1 cellular context compared by ENCODE assay signal in the genomic region with DNA sequence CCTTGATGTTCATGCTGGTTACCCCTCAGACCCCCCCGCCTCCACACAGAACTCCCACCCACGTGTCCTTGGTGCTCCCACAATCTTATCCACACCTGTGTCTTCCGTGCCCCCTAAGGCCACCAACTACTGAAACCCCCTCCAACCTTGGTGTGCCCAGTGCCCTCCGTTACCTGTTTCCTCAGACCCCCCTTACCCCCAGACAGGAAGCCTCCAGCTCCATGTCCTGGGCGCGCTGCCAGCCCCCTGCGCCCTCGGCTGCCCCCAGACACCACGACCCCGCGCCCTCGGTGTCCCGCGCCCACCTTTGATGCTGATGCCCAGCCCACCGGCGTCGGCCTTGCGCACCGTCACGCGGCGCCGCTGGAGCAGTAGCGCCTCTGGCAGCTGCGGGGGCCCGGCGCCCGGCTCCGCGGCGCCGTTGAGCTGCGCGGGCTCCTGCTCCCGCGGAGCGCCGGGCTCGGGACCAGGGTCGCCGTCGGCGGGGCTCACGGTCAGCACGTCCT.
TF ChIP-seq lines count a peak whose summit lies in the region.

No MANE protein-coding gene starts in this region.

TF ChIP-seq in K562, 482 proteins besides CTCF, POLR2A, EP300 and RAD21:
- TF ChIP-seq ZNF146 (CRISPR knock-in tag; IDR thresholded peaks at IDR 0.05; ENCODE audit: unreplicated experiment): no peak
- no peak for TF ChIP-seq MCM7 (IDR thresholded peaks at IDR 0.05)
- TF ChIP-seq MCM5 (IDR thresholded peaks at IDR 0.05; ENCODE audit: low read depth): no peak
- no peak for TF ChIP-seq MED1 (CRISPR knock-in tag; IDR thresholded peaks at IDR 0.05; ENCODE audit: borderline replicate concordance)
- TF ChIP-seq EGR1 (conservative IDR thresholded peaks at IDR 0.05): peak; percentile 20; the same call in 1 of the 2 replicates
- TF ChIP-seq L3MBTL2 (IDR thresholded peaks at IDR 0.05): peak; percentile 74
- TF ChIP-seq ZNF57 (CRISPR knock-in tag; IDR thresholded peaks at IDR 0.05): no peak
- TF ChIP-seq CBFA2T2 (conservative IDR thresholded peaks at IDR 0.05): no peak
- TF ChIP-seq, protein P1, sequence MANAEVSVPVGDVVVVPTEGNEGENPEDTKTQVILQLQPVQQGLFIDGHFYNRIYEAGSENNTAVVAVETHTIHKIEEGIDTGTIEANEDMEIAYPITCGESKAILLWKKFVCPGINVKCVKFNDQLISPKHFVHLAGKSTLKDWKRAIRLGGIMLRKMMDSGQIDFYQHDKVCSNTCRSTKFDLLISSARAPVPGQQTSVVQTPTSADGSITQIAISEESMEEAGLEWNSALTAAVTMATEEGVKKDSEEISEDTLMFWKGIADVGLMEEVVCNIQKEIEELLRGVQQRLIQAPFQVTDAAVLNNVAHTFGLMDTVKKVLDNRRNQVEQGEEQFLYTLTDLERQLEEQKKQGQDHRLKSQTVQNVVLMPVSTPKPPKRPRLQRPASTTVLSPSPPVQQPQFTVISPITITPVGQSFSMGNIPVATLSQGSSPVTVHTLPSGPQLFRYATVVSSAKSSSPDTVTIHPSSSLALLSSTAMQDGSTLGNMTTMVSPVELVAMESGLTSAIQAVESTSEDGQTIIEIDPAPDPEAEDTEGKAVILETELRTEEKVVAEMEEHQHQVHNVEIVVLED (CRISPR knock-in tag; IDR thresholded peaks at IDR 0.05): no peak
- no peak for TF ChIP-seq U2AF1 (optimal IDR thresholded peaks at IDR 0.05; ENCODE audit: low read depth, low read length)
- peak in 1 of 2 experiments; percentile 47; a peak in 1 of 4 replicates for TF ChIP-seq HDAC1 (IDR thresholded peaks at IDR 0.05)
- peak; percentile 17; the same call in 1 of the 2 replicates for TF ChIP-seq NFIC (IDR thresholded peaks at IDR 0.05)
- no peak for TF ChIP-seq ZBED1 (IDR thresholded peaks at IDR 0.05)
- peak; percentile 33 for TF ChIP-seq SMAD4 (CRISPR knock-in tag; conservative IDR thresholded peaks at IDR 0.05)
- TF ChIP-seq, protein P2, sequence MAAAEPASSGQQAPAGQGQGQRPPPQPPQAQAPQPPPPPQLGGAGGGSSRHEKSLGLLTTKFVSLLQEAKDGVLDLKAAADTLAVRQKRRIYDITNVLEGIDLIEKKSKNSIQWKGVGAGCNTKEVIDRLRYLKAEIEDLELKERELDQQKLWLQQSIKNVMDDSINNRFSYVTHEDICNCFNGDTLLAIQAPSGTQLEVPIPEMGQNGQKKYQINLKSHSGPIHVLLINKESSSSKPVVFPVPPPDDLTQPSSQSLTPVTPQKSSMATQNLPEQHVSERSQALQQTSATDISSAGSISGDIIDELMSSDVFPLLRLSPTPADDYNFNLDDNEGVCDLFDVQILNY (CRISPR knock-in tag; IDR thresholded peaks at IDR 0.05): 0 out of 2 replicates have a peak, but pooled peaks have one; percentile 52
- TF ChIP-seq, protein P3, sequence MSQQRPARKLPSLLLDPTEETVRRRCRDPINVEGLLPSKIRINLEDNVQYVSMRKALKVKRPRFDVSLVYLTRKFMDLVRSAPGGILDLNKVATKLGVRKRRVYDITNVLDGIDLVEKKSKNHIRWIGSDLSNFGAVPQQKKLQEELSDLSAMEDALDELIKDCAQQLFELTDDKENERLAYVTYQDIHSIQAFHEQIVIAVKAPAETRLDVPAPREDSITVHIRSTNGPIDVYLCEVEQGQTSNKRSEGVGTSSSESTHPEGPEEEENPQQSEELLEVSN (IDR thresholded peaks at IDR 0.05; ENCODE audit: borderline replicate concordance in 1 of 2, extremely low read depth in 1 of 2, insufficient read depth in 1 of 2, insufficient read length in 1 of 2, low read depth in 1 of 2, low read length in 1 of 2, poor library complexity in 1 of 2, severe bottlenecking in 1 of 2): peak in 1 of 2 experiments; percentile 79
- TF ChIP-seq ZBTB7A (IDR thresholded peaks at IDR 0.05; ENCODE audit: borderline replicate concordance, control insufficient read depth, low read depth, low read length): peak; percentile 27; the same call in 1 of the 2 replicates
- peak; percentile 71 to 75; a peak in 3 of 4 replicates for TF ChIP-seq NRF1 (conservative IDR thresholded peaks at IDR 0.05 in 1 of 2, IDR thresholded peaks at IDR 0.05 in 1 of 2)
- TF ChIP-seq TOE1 (IDR thresholded peaks at IDR 0.05; ENCODE audit: borderline replicate concordance): no peak
- TF ChIP-seq TOE1 (CRISPR knock-in tag; IDR thresholded peaks at IDR 0.05; ENCODE audit: borderline replicate concordance, low read depth): 0 out of 2 replicates have a peak, but pooled peaks have one; percentile 45
- TF ChIP-seq FOXP1 (CRISPR knock-in tag; IDR thresholded peaks at IDR 0.05): peak; percentile 45; the same call in 1 of the 2 replicates
- TF ChIP-seq NEUROD1 (IDR thresholded peaks at IDR 0.05; ENCODE audit: borderline replicate concordance, low read depth, low read length, partially characterized antibody): no peak
- TF ChIP-seq CREB1 (IDR thresholded peaks at IDR 0.05): peak; percentile 22; the same call in 1 of the 2 replicates
- TF ChIP-seq CREB1 (CRISPR knock-in tag; IDR thresholded peaks at IDR 0.05): no peak
- no peak for TF ChIP-seq BCOR (IDR thresholded peaks at IDR 0.05)
- TF ChIP-seq ZNF3 (CRISPR knock-in tag; IDR thresholded peaks at IDR 0.05): no peak
- no peak for TF ChIP-seq ZZZ3 (IDR thresholded peaks at IDR 0.05)
- TF ChIP-seq PRPF4 (IDR thresholded peaks at IDR 0.05; ENCODE audit: insufficient read depth, low read depth, low read length, poor library complexity, severe bottlenecking): no peak
- TF ChIP-seq ZNF24 (IDR thresholded peaks at IDR 0.05): no peak
- peak; percentile 50; the same call in 1 of the 2 replicates for TF ChIP-seq ZFX (CRISPR knock-in tag; IDR thresholded peaks at IDR 0.05)
- 0 out of 2 replicates have a peak, but pooled peaks have one; percentile 0 for TF ChIP-seq NKRF (IDR thresholded peaks at IDR 0.05; ENCODE audit: borderline replicate concordance)
- no peak for TF ChIP-seq C11orf30 (IDR thresholded peaks at IDR 0.05; ENCODE audit: low read depth)
- TF ChIP-seq CXXC5 (CRISPR knock-in tag; IDR thresholded peaks at IDR 0.05): peak; percentile 56; the same call in 1 of the 2 replicates
- peak; percentile 31; the same call in 1 of the 2 replicates for TF ChIP-seq CTBP1 (IDR thresholded peaks at IDR 0.05; ENCODE audit: borderline replicate concordance)
- TF ChIP-seq MEF2A (IDR thresholded peaks at IDR 0.05; ENCODE audit: control insufficient read depth, low read depth, low read length): no peak
- TF ChIP-seq, protein P4, sequence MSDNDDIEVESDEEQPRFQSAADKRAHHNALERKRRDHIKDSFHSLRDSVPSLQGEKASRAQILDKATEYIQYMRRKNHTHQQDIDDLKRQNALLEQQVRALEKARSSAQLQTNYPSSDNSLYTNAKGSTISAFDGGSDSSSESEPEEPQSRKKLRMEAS (CRISPR knock-in tag; IDR thresholded peaks at IDR 0.05): peak; percentile 44; the same call in 1 of the 2 replicates
- TF ChIP-seq ATF1 (CRISPR knock-in tag; IDR thresholded peaks at IDR 0.05): no peak
- 0 out of 2 replicates have a peak, but pooled peaks have one; percentile 10 for TF ChIP-seq ATF1 (tag; IDR thresholded peaks at IDR 0.05)
